Comparison of ENCODE assay signal across 28 cellular contexts in genomic region chr11:26072612-26073011, GRCh38.
"Had no signal": no experiment of that assay in that cellular context is flagged by ENCODE, and none has a peak within 500 bp of the region (broad histone marks: within the 10 kb centered on the region; RNA-seq: fewer than 3 reads in every experiment).

No MANE protein-coding gene starts in this region.

- H3K36me3 ChIP-seq: ascending aorta had no signal

- H3K9ac ChIP-seq: SK-N-SH had no signal

- H3K27me3 ChIP-seq: ascending aorta, body of pancreas had no signal

- H3K27ac ChIP-seq: ascending aorta, body of pancreas had no signal

- ATAC-seq: activated CD4-positive, CD25-positive, alpha-beta regulatory T cell treated with anti-CD3 and anti-CD28 coated beads, Interleukin-2, amount 50 U/mL, for 24 hours; activated CD8-positive, alpha-beta T cell treated with anti-CD3 and anti-CD28 coated beads, Interleukin-2, amount 10 ng/mL, durations not matched to agents 7 days and 5 days; activated naive CD4-positive, alpha-beta T cell treated with anti-CD3 and anti-CD28 coated beads, Interleukin-2, amount 50 U/mL, for 72 hours; activated naive CD8-positive, alpha-beta T cell treated with anti-CD3 and anti-CD28 coated beads, Interleukin-2, amount 50 U/mL, for 24 hours; body of pancreas; Panc1; Right ventricle myocardium inferior had no signal

- FAIRE-seq: bronchial epithelial cell had no signal

- H3K4me3 ChIP-seq: ascending aorta, body of pancreas had no signal

- H3K9me3 ChIP-seq: ascending aorta, body of pancreas, SK-N-SH had no signal

- H3K4me1 ChIP-seq: ascending aorta, body of pancreas had no signal

- H3K4me2 ChIP-seq: SK-N-SH had no signal

- H3K9me2 ChIP-seq: SK-N-SH had no signal

- DNase-seq: activated CD4-positive, alpha-beta T cell treated with anti-CD3 and anti-CD28 coated beads for 4 hours; activated CD4-positive, alpha-beta T cell treated with anti-CD3 and anti-CD28 coated beads, Interleukin-2, amount 50 U/mL, for 4 hours; activated CD8-positive, alpha-beta memory T cell treated with anti-CD3 and anti-CD28 coated beads, Interleukin-2, amount 50 U/mL, for 48 hours; activated CD8-positive, alpha-beta T cell treated with anti-CD3 and anti-CD28 coated beads, Interleukin-2, amount 10 ng/mL, durations not matched to agents 7 days and 5 days; activated effector memory CD4-positive, alpha-beta T cell treated with Interleukin-2 at 50 U/mL for 16 hours; activated naive CD4-positive, alpha-beta T cell treated with Interleukin-2 at 50 U/mL for 16 hours; activated naive CD8-positive, alpha-beta T cell treated with anti-CD3 and anti-CD28 coated beads, Interleukin-2, amount 50 U/mL, for 24 hours; activated T-cell treated with anti-CD3 and anti-CD28 coated beads, Interleukin-2, amount 50 U/mL, for 1 hour; amniotic stem cell; body of pancreas; central memory CD4-positive, alpha-beta T cell; MM.1S; NCI-H1105; NCI-H1436; NCI-H1694 treated with DMSO at 0.1 percent for 48 hours; NCI-H2081 treated with DMSO at 0.1 percent for 48 hours; NCI-H226; NCI-H526; NCI-H774; RPMI8226; SK-N-SH; SW 1271 had no signal
